Comparison of ENCODE assay signal across 9 cellular contexts in the genomic region with DNA sequence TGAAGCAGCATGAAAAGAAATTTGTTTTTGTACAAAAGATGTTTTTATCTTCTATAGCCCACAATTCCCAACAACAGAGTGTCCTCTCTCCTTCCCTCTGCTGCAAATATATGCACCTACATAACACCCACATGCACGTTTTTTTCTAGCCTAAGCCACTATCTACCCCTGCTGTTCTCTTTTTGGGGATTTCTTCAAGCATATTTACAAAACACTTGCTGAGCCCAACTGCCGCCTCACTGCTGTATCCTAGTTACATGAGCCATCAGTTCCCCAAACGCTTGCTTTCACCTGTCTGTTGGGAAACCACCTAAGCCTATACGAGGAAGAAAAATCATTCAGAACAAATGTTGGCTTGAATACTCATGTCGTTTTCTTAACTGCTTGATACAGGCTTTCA.
DNase-seq lines count a peak whose midpoint lies in the region; ATAC-seq, FAIRE-seq and TF ChIP-seq lines count a peak whose summit lies in the region.
"Had no signal": no experiment of that assay in that cellular context is flagged by ENCODE, and none has a peak within 500 bp of the region (broad histone marks: within the 10 kb centered on the region; RNA-seq: fewer than 3 reads in every experiment).

No MANE protein-coding gene starts in this region.

- H3K4me2 ChIP-seq in MM.1S (ENCODE audit: low read depth, low read length): no peak overlapping the region

- no peaks in the 10 kb centered on the region for H3K27me3 ChIP-seq in MM.1S (replicated peaks; ENCODE audit: insufficient read depth, low read length)
- no peaks in the 10 kb centered on the region for H3K27me3 ChIP-seq in SJCRH30

- H4K20me1 ChIP-seq in MM.1S (ENCODE audit: insufficient read depth, low read length): peaks cover 19% of the 10 kb centered on the region

- H2AFZ ChIP-seq in MM.1S (ENCODE audit: low read length): no peak overlapping the region

- FAIRE-seq in islet of Langerhans (lab: Jason Lieb, UNC): peak; percentile 97

- no peak overlapping the region for H3K27ac ChIP-seq in MM.1S (ENCODE audit: low read length)
- H3K27ac ChIP-seq in SJCRH30: no peak overlapping the region
- H3K27ac ChIP-seq: 22Rv1 had no signal

- no peaks in the 10 kb centered on the region for H3F3A ChIP-seq in MM.1S (ENCODE audit: insufficient read depth, low read length)

- no peaks in the 10 kb centered on the region for H3K9me2 ChIP-seq in MM.1S (replicated peaks; ENCODE audit: insufficient read depth, low read length)

- no peak overlapping the region for H3K9ac ChIP-seq in MM.1S (ENCODE audit: low read length)

- H3K9me3 ChIP-seq in MM.1S (replicated peaks; ENCODE audit: insufficient read depth, low read length) (no peaks in the 10 kb centered on the region), SJCRH30 (replicated peaks) (no peaks in the 10 kb centered on the region)

- no peak for TF ChIP-seq CTCF in MM.1S (IDR thresholded peaks at IDR 0.05; ENCODE audit: low read length)

- H3K36me3 ChIP-seq in MM.1S (replicated peaks; ENCODE audit: insufficient read depth, low read length) (no peaks in the 10 kb centered on the region), SJCRH30 (no peaks in the 10 kb centered on the region)

- H3K79me2 ChIP-seq in MM.1S (ENCODE audit: low read length): peaks cover 34% of the 10 kb centered on the region

- DNase-seq in DMS53 (lab: John Stamatoyannopoulos, UW) (peak; percentile 79), DMS53 treated with DMSO at 0.1 percent for 48 hours (lab: John Stamatoyannopoulos, UW; ENCODE audit: unreplicated experiment) (no peak), cerebellar cortex (ENCODE audit: low spot score) (no peak), MM.1S (no peak), SJCRH30 (no peak)

- H3K4me1 ChIP-seq in MM.1S (ENCODE audit: low read length) (peaks cover 5% of the 10 kb centered on the region), SJCRH30 (no peaks in the 10 kb centered on the region)

- ATAC-seq in GM21360 (IDR thresholded peaks at IDR 0.05; ENCODE audit: unreplicated experiment) (peak; percentile 69), HG03342 (IDR thresholded peaks at IDR 0.05; ENCODE audit: unreplicated experiment) (peak; percentile 85)

- H3K4me3 ChIP-seq in MM.1S (ENCODE audit: low read length) (no peak overlapping the region), SJCRH30 (no peak overlapping the region)
